In genomic region chr2:146979746-146980145, GRCh38 we compare ENCODE assay signal across 31 cellular contexts.
"Had no signal": no experiment of that assay in that cellular context is flagged by ENCODE, and none has a peak within 500 bp of the region (broad histone marks: within the 10 kb centered on the region; RNA-seq: fewer than 3 reads in every experiment).

No MANE protein-coding gene starts in this region.

- H3K4me1 Mint-ChIP-seq: activated CD4-positive, alpha-beta memory T cell treated with anti-CD3 and anti-CD28 coated beads, Interleukin-2, amount 10 ng/mL, durations not matched to agents 7 days and 5 days; activated CD8-positive, alpha-beta memory T cell treated with anti-CD3 and anti-CD28 coated beads, Interleukin-2, amount 10 ng/mL, durations not matched to agents 7 days and 5 days; activated naive CD4-positive, alpha-beta T cell treated with anti-CD3 and anti-CD28 coated beads, Interleukin-2, amount 10 ng/mL, durations not matched to agents 7 days and 5 days; activated naive CD8-positive, alpha-beta T cell treated with anti-CD3 and anti-CD28 coated beads, Interleukin-2, amount 50 U/mL, for 24 hours; central memory CD8-positive, alpha-beta T cell; T-cell; T-helper 17 cell had no signal

- H3K27ac ChIP-seq: brain microvascular endothelial cell, cardiac muscle cell, WERI-Rb-1 had no signal

- H3K27ac Mint-ChIP-seq: activated CD4-positive, alpha-beta memory T cell treated with anti-CD3 and anti-CD28 coated beads, Interleukin-2, amount 10 ng/mL, durations not matched to agents 7 days and 5 days; activated CD8-positive, alpha-beta memory T cell treated with anti-CD3 and anti-CD28 coated beads, Interleukin-2, amount 10 ng/mL, durations not matched to agents 7 days and 5 days; activated naive CD4-positive, alpha-beta T cell treated with anti-CD3 and anti-CD28 coated beads, Interleukin-2, amount 10 ng/mL, durations not matched to agents 7 days and 5 days; activated naive CD8-positive, alpha-beta T cell; activated naive CD8-positive, alpha-beta T cell treated with anti-CD3 and anti-CD28 coated beads, Interleukin-2, amount 50 U/mL, for 24 hours; T-cell; T-helper 17 cell had no signal

- H3K36me3 Mint-ChIP-seq: activated CD8-positive, alpha-beta memory T cell treated with anti-CD3 and anti-CD28 coated beads, Interleukin-2, amount 10 ng/mL, durations not matched to agents 7 days and 5 days; activated naive CD4-positive, alpha-beta T cell treated with anti-CD3 and anti-CD28 coated beads, Interleukin-2, amount 10 ng/mL, durations not matched to agents 7 days and 5 days; activated naive CD8-positive, alpha-beta T cell; T-cell had no signal

- H3K4me3 Mint-ChIP-seq: activated CD4-positive, alpha-beta memory T cell treated with anti-CD3 and anti-CD28 coated beads, Interleukin-2, amount 10 ng/mL, durations not matched to agents 7 days and 5 days; activated CD8-positive, alpha-beta memory T cell treated with anti-CD3 and anti-CD28 coated beads, Interleukin-2, amount 10 ng/mL, durations not matched to agents 7 days and 5 days; activated naive CD4-positive, alpha-beta T cell treated with anti-CD3 and anti-CD28 coated beads, Interleukin-2, amount 10 ng/mL, durations not matched to agents 7 days and 5 days; activated naive CD8-positive, alpha-beta T cell; activated naive CD8-positive, alpha-beta T cell treated with anti-CD3 and anti-CD28 coated beads, Interleukin-2, amount 50 U/mL, for 24 hours; central memory CD8-positive, alpha-beta T cell; T-cell; T-helper 17 cell had no signal

- H3K36me3 ChIP-seq: brain microvascular endothelial cell, cardiac muscle cell, WERI-Rb-1 had no signal

- H3K9me3 Mint-ChIP-seq: activated CD4-positive, alpha-beta memory T cell treated with anti-CD3 and anti-CD28 coated beads, Interleukin-2, amount 10 ng/mL, durations not matched to agents 7 days and 5 days; activated naive CD4-positive, alpha-beta T cell treated with anti-CD3 and anti-CD28 coated beads, Interleukin-2, amount 10 ng/mL, durations not matched to agents 7 days and 5 days had no signal

- H3K4me3 ChIP-seq: cardiac muscle cell had no signal

- H3K27me3 ChIP-seq: brain microvascular endothelial cell, cardiac muscle cell had no signal

- ATAC-seq: activated CD8-positive, alpha-beta memory T cell treated with anti-CD3 and anti-CD28 coated beads, Interleukin-2, amount 10 ng/mL, durations not matched to agents 7 days and 5 days; activated naive CD8-positive, alpha-beta T cell treated with anti-CD3 and anti-CD28 coated beads, Interleukin-2, amount 50 U/mL, for 24 hours; SK-N-SH treated with all-trans-retinoic acid at 6 μM for 48 hours; T-cell; T-helper 17 cell had no signal

- H3K27me3 Mint-ChIP-seq: activated CD4-positive, alpha-beta memory T cell treated with anti-CD3 and anti-CD28 coated beads, Interleukin-2, amount 10 ng/mL, durations not matched to agents 7 days and 5 days; activated CD8-positive, alpha-beta memory T cell treated with anti-CD3 and anti-CD28 coated beads, Interleukin-2, amount 10 ng/mL, durations not matched to agents 7 days and 5 days; activated naive CD4-positive, alpha-beta T cell treated with anti-CD3 and anti-CD28 coated beads, Interleukin-2, amount 10 ng/mL, durations not matched to agents 7 days and 5 days; activated naive CD8-positive, alpha-beta T cell; activated naive CD8-positive, alpha-beta T cell treated with anti-CD3 and anti-CD28 coated beads, Interleukin-2, amount 50 U/mL, for 24 hours; central memory CD8-positive, alpha-beta T cell; T-cell; T-helper 17 cell had no signal

- DNase-seq: activated CD4-positive, alpha-beta memory T cell treated with anti-CD3 and anti-CD28 coated beads, Interleukin-2, amount 10 ng/mL, durations not matched to agents 7 days and 5 days; activated CD4-positive, alpha-beta T cell treated with anti-CD3 and anti-CD28 coated beads for 1 hour; activated CD4-positive, alpha-beta T cell treated with anti-CD3 and anti-CD28 coated beads for 48 hours; activated CD4-positive, CD25-positive, alpha-beta regulatory T cell; activated CD8-positive, alpha-beta memory T cell treated with anti-CD3 and anti-CD28 coated beads for 24 hours; activated CD8-positive, alpha-beta memory T cell treated with anti-CD3 and anti-CD28 coated beads, Interleukin-2, amount 10 ng/mL, durations not matched to agents 7 days and 5 days; activated CD8-positive, alpha-beta memory T cell treated with anti-CD3 and anti-CD28 coated beads, Interleukin-2, amount 50 U/mL, for 48 hours; activated effector memory CD4-positive, alpha-beta T cell treated with Interleukin-2 at 50 U/mL for 16 hours; activated naive CD4-positive, alpha-beta T cell treated with anti-CD3 and anti-CD28 coated beads, Interleukin-2, amount 10 ng/mL, durations not matched to agents 7 days and 5 days; activated naive CD8-positive, alpha-beta T cell treated with anti-CD3 and anti-CD28 coated beads, Interleukin-2, amount 50 U/mL, for 24 hours; activated T-cell treated with anti-CD3 and anti-CD28 coated beads, Interleukin-2, amount 50 U/mL, for 48 hours; brain microvascular endothelial cell; Kasumi-1; MM.1S; MV-4-11; NCI-H1092; NCI-H1436 treated with DMSO at 0.1 percent for 48 hours; NCI-H1694 treated with DMSO at 0.1 percent for 48 hours; NCI-H2029; NCI-H345; NCI-H524 treated with DMSO at 0.1 percent for 48 hours; NK-92 treated with Interleukin-12 subunit alpha and Interleukin-12 subunit beta, amount 100 ng/mL, for 24 hours; OCI-M1; SHP77 treated with DMSO at 0.1 percent for 48 hours; T-cell; T-helper 17 cell; WERI-Rb-1 had no signal
